ENCODE assay signal across 8 cellular contexts in genomic region chr5:17203329-17204132, GRCh38. TPM values are rescaled to one million over a fixed set of nuclear protein-coding genes. Genes with fewer than 3 reads are reported as not detected.
DNase-seq lines count a peak whose midpoint lies in the region; ATAC-seq, FAIRE-seq and TF ChIP-seq lines count a peak whose summit lies in the region.

No MANE protein-coding gene starts in this region.

- no peak for TF ChIP-seq POLR2A in K562 (conservative IDR thresholded peaks at IDR 0.05)
- TF ChIP-seq POLR2A in testis (IDR thresholded peaks at IDR 0.05) = no peak

- H4K20me1 ChIP-seq in K562 (replicated peaks; ENCODE audit: control insufficient read depth, insufficient read depth, low read length) = no peaks in the 10 kb centered on the region

- no peaks in the 10 kb centered on the region for H3K4me1 ChIP-seq in K562 (replicated peaks in 1 of 2; ENCODE audit: control insufficient read depth in 2 of 2, insufficient read depth in 2 of 2, low read length in 2 of 2)
- H3K4me1 ChIP-seq in testis = no peaks in the 10 kb centered on the region

- TF ChIP-seq EP300 in K562 (IDR thresholded peaks at IDR 0.05; ENCODE audit: low read length) = no peak

- H3K9me1 ChIP-seq in K562 (ENCODE audit: control insufficient read depth, insufficient read depth, low read length) = no peaks in the 10 kb centered on the region

- BruUV-seq in K562 (replicated peaks; lab: Mats Ljungman, UMichigan) = no TSS peak

- in situ Hi-C loops in K562 (cut with MboI) = no loop called here

- no peak overlapping the region for H3K27ac ChIP-seq in K562 (ENCODE audit: extremely low read depth, low read depth, low read length)
- H3K27ac ChIP-seq in testis = no peak overlapping the region

- ATAC-seq in HG03571 (IDR thresholded peaks at IDR 0.05; ENCODE audit: unreplicated experiment) (peak; percentile 84), K562 (peak; percentile 95)

- H3K9ac ChIP-seq in K562 (ENCODE audit: insufficient read depth in 1 of 2, low read depth in 2 of 2, low read length in 2 of 2) = no peak overlapping the region

- POLR2A ChIA-PET in K562 (lab: Yijun Ruan, JAX) = no interaction called here

- peak; percentile 75 for DNase-seq in COLO829 (ENCODE audit: low spot score)
- peak; percentile 35 for DNase-seq in GM19239 (ENCODE audit: insufficient read length, low spot score)
- peak; percentile 46 to 78 for DNase-seq in NCI-H526 (lab: John Stamatoyannopoulos, UW)
- DNase-seq in K562 (ENCODE audit: extremely low read depth in 1 of 4, low spot score in 3 of 4) = peak; percentile 43 to 58 (median 54)
- peak; percentile 81 for DNase-seq in iris pigment epithelial cell (ENCODE audit: low read depth)
- DNase-seq in testis = peak; percentile 49
- DNase-seq in activated T-cell treated with anti-CD3 and anti-CD28 coated beads for 4 hours = no peak

- H3K27me3 ChIP-seq in K562 (ENCODE audit: control insufficient read depth in 2 of 2, insufficient read depth in 2 of 2, low read length in 2 of 2) (no peaks in the 10 kb centered on the region; a peak in 1 of 5 replicates), testis (no peaks in the 10 kb centered on the region)

- FAIRE-seq in GM19239 (lab: Jason Lieb, UNC) (peak; percentile 87), K562 (lab: Jason Lieb, UNC) (peak; percentile 93)

- 0% methylated on average over 10 of the region's 10 CpGs for WGBS in K562 (ENCODE audit: insufficient coverage, low coverage, missing lambda C conversion rate)
- WGBS in testis, 2 donors = 22 to 27% methylated on average over 10 of the region's 10 CpGs

- CTCF ChIA-PET in K562 (lab: Yijun Ruan, JAX; ENCODE audit: low intra/inter-chr PET ratio) = interaction anchor here (0.5 to 1.3 kb wide), 5 partner anchors 128 to 1524 kb away, joined by 3 to 11 read pairs (median 3); no protein-coding TSS in a partner anchor

- no peak overlapping the region for H3K4me2 ChIP-seq in K562 (ENCODE audit: insufficient read depth, low read length)

- no peaks in the 10 kb centered on the region for H3K9me3 ChIP-seq in K562 (replicated peaks; ENCODE audit: control insufficient read depth, insufficient read depth, low read depth, low read length)
- H3K9me3 ChIP-seq in testis = no peaks in the 10 kb centered on the region

- intact Hi-C loops in K562 (cut with micrococcal nuclease) = loop anchor here (1.0 kb wide), 1 partner anchor 412 kb away; no protein-coding TSS in a partner anchor
- intact Hi-C loops in testis (cut with DNase I; ENCODE audit: low total_unique reads) = no loop called here

- H2AFZ ChIP-seq in K562 (ENCODE audit: low read depth, low read length) = no peak overlapping the region

- TF ChIP-seq RAD21 in K562 (CRISPR knock-in tag; conservative IDR thresholded peaks at IDR 0.05 in 1 of 2, IDR thresholded peaks at IDR 0.05 in 1 of 2) = peak; percentile 47 to 62

- H3K79me2 ChIP-seq in K562 (ENCODE audit: control insufficient read depth, insufficient read depth, low read length) = no peaks in the 10 kb centered on the region

- TF ChIP-seq CTCF in K562 (IDR thresholded peaks at IDR 0.05 in 2 of 3, conservative IDR thresholded peaks at IDR 0.05 in 1 of 3; ENCODE audit: insufficient read depth in 2 of 3, low read depth in 1 of 3, low read length in 3 of 3) = peak; percentile 42 to 75 (median 53); a peak in 5 of 6 replicates
- peak; percentile 56 to 75 (median 73) for TF ChIP-seq CTCF in testis (IDR thresholded peaks at IDR 0.05)

- H3K36me3 ChIP-seq in K562 (ENCODE audit: control insufficient read depth, insufficient read depth, low read length) (no peaks in the 10 kb centered on the region), testis (ENCODE audit: low read depth, missing control alignments) (no peaks in the 10 kb centered on the region)

- H3K4me3 ChIP-seq in K562 (no peak overlapping the region), testis (no peak overlapping the region)

TF ChIP-seq in K562, 482 proteins besides CTCF, POLR2A, EP300 and RAD21:
- TF ChIP-seq CREB5 (CRISPR knock-in tag; IDR thresholded peaks at IDR 0.05) (no peak), ZNF165 (CRISPR knock-in tag; IDR thresholded peaks at IDR 0.05; ENCODE audit: borderline replicate concordance) (no peak), MAFK (IDR thresholded peaks at IDR 0.05; ENCODE audit: low read length) (peak; percentile 73), C11orf30 (IDR thresholded peaks at IDR 0.05; ENCODE audit: low read depth) (peak; percentile 59; the same call in 1 of the 2 replicates), KLF10 (CRISPR knock-in tag; IDR thresholded peaks at IDR 0.05) (no peak), CEBPG (CRISPR knock-in tag; IDR thresholded peaks at IDR 0.05) (no peak), CEBPG (tag; conservative IDR thresholded peaks at IDR 0.05 in 1 of 2, IDR thresholded peaks at IDR 0.05 in 1 of 2) (no peak), ZNF316 (IDR thresholded peaks at IDR 0.05) (peak; percentile 87), MAFF (IDR thresholded peaks at IDR 0.05; ENCODE audit: low read length) (peak; percentile 74; the same call in 1 of the 2 replicates), MAFG (tag; conservative IDR thresholded peaks at IDR 0.05) (peak; percentile 82), SMARCE1 (IDR thresholded peaks at IDR 0.05) (no peak), SMC3 (conservative IDR thresholded peaks at IDR 0.05; ENCODE audit: insufficient read depth, low read depth, low read length) (peak; percentile 37; the same call in 1 of the 2 replicates), RBFOX2 (IDR thresholded peaks at IDR 0.05; ENCODE audit: low read depth, low read length) (no peak), U2AF2 (optimal IDR thresholded peaks at IDR 0.05; ENCODE audit: low read depth, low read length) (no peak), ZNF695 (CRISPR knock-in tag; IDR thresholded peaks at IDR 0.05) (no peak)

RNA-seq across cellular contexts. Expression of gene BASP1, which starts 13.9 kb away (rescaled TPM):
- not detected in 2 replicates for total RNA-seq in K562 (2011; cell fraction: chromatin; rRNA removed; ENCODE audit: low replicate concordance)
- not detected in 2 replicates for total RNA-seq in K562 (2011; cell fraction: nucleolus; rRNA removed)
- not detected in 2 replicates for total RNA-seq in K562 (2011; cell fraction: nucleoplasm; rRNA removed)
- total RNA-seq in K562 (2014; rRNA removed) (not detected in 2 replicates), K562 (2014; rRNA removed; fragmentation: Illumina TruSeq; extraction: Trizol) (not detected in 2 replicates), K562 (2015; rRNA removed; fragmentation: Illumina TruSeq; extraction: Trizol) (not detected in 2 replicates), K562 (2021) (0.18 and 0.22 TPM in 2 replicates), testis (1 to 10 TPM; 2.1 to 2.6 TPM)
- polyA plus RNA-seq in K562 (2011; rRNA removed) (not detected in 2 replicates), K562 (2014; fragmentation: Illumina TruSeq; extraction: Trizol) (0.10 TPM in 1 of 2 replicates, not detected in the other), K562 (2014; fragmentation: Nextera tagmentation; extraction: Ambion mirVana) (not detected), K562 (2014; rRNA removed) (not detected in 2 replicates), testis (ENCODE audit: insufficient read depth, low read depth, low replicate concordance) (5.6 TPM)
- polyA plus RNA-seq in K562 (2011; cell fraction: cytosol; rRNA removed) = not detected in 2 replicates
- not detected in 2 replicates for polyA plus RNA-seq in K562 (2011; cell fraction: nucleus; rRNA removed)
- polyA plus RNA-seq in K562 (2012) = not detected in 2 replicates
- polyA minus RNA-seq in K562 (2011; rRNA and poly(A)+ RNA removed) = not detected in 2 replicates
- polyA minus RNA-seq in K562 (2011; cell fraction: cytosol; rRNA and poly(A)+ RNA removed) = 1.8 and 4.6 TPM in 2 replicates
- polyA minus RNA-seq in K562 (2011; cell fraction: nucleus; rRNA and poly(A)+ RNA removed) = 1.2 TPM in 2 replicates
